13 cellular contexts compared by ENCODE assay signal in the genomic region with DNA sequence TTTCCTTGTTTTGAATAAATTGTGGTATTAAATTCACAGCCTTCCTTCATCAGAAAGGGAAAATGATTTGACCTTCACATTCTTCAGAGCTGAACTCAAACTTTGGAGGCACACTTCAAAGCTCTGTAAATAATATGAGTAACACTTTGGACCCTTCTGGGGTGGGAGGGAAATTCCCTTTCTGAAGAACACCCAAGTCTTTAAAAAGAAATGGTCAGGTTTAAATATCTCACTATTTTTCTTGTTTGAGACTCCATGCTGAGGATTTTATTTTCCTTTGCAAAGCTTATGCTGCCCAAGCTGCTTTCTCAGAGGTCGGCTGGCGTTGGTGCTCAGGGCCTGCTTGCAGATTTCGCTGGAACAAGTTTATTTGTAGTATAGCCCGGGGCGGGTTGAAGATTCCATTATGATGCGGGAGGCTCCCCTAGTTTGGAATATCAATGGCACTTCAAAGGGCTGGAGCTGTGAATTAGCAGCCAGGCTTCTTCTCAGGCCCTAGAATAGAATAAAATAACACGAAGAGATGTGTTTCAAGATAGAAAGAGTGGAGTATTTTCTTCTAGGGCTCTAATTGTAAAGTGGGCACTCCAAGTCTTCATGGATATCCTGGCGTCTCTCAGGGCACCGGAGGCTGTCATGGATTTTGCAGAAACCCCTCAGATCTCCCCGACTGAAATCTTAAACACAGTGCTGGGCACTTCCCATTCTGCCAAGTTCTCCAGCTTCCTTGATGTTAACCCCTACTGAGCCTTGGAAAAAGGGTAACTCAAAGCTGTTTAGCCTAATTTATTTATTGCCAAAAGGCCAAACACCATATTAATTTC.
DNase-seq lines count a peak whose midpoint lies in the region; ATAC-seq and TF ChIP-seq lines count a peak whose summit lies in the region.
"Had no signal": no experiment of that assay in that cellular context is flagged by ENCODE, and none has a peak within 500 bp of the region (broad histone marks: within the 10 kb centered on the region; RNA-seq: fewer than 3 reads in every experiment).

No MANE protein-coding gene starts in this region.

- H3K36me3 Mint-ChIP-seq in nephron (ENCODE audit: low read depth): no peaks in the 10 kb centered on the region

- H3K9me2 ChIP-seq in PC-9 (ENCODE audit: insufficient read depth): no peaks in the 10 kb centered on the region

- POLR2A ChIA-PET in PC-9 (lab: Charles Lee; ENCODE audit: unreplicated experiment): interaction anchor here (0.6 to 0.7 kb wide), 3 partner anchors 39 to 731 kb away, joined by 4 to 8 read pairs (median 4); a partner anchor contains a TSS

- WGBS in esophagus muscularis mucosa: 51% methylated on average over 10 of the region's 10 CpGs

- peaks cover 6% of the 10 kb centered on the region for H3K27me3 Mint-ChIP-seq in nephron (ENCODE audit: low read depth)

- no peak for TF ChIP-seq CTCF in PC-9 (conservative IDR thresholded peaks at IDR 0.05)
- TF ChIP-seq CTCF in esophagus muscularis mucosa (IDR thresholded peaks at IDR 0.05): no peak
- TF ChIP-seq CTCF in nephron (IDR thresholded peaks at IDR 0.05; ENCODE audit: unreplicated experiment in 3 of 3): no peak

- peak; percentile 76 for DNase-seq in EH (ENCODE audit: low read depth)
- DNase-seq in PC-9: peak; percentile 40 to 55
- DNase-seq in esophagus muscularis mucosa (ENCODE audit: extremely low spot score): peak; percentile 60
- no peak for DNase-seq in stimulated activated naive CD8-positive, alpha-beta T cell treated with anti-CD3 and anti-CD28 coated beads, Interleukin-15, Interleukin-2, amounts not matched to agents 100 U/mL and 50 U/mL, for 24 hours
- DNase-seq in GM19240 (ENCODE audit: insufficient read length, low spot score): no peak
- DNase-seq in putamen (ENCODE audit: low spot score): no peak
- DNase-seq: C1 segment of cervical spinal cord, NCI-H1105 treated with DMSO at 0.1 percent for 48 hours, T-helper 1 cell had no signal

- no peak overlapping the region for H3K4me3 Mint-ChIP-seq in nephron

- H4K20me1 ChIP-seq in PC-9 (ENCODE audit: insufficient read depth): no peaks in the 10 kb centered on the region

- peak overlapping the region; percentile 63 to 83 (median 76) for H3K27ac Mint-ChIP-seq in nephron

- H3K36me3 ChIP-seq in PC-9 (ENCODE audit: low read depth) (no peaks in the 10 kb centered on the region), esophagus muscularis mucosa (no peaks in the 10 kb centered on the region)
- H3K36me3 ChIP-seq: ascending aorta had no signal

- peaks cover 40% of the 10 kb centered on the region for H3K4me1 ChIP-seq in PC-9 (replicated peaks; ENCODE audit: insufficient read depth)
- H3K4me1 ChIP-seq in esophagus muscularis mucosa: no peaks in the 10 kb centered on the region
- H3K4me1 ChIP-seq: ascending aorta had no signal

- H3F3A ChIP-seq in PC-9 (ENCODE audit: insufficient read depth, low read depth): peaks cover 10% of the 10 kb centered on the region

- H3K4me3 ChIP-seq in PC-9: no peak overlapping the region
- no peak overlapping the region for H3K4me3 ChIP-seq in esophagus muscularis mucosa
- H3K4me3 ChIP-seq: ascending aorta had no signal

- H3K4me1 Mint-ChIP-seq in nephron: peaks cover 15% of the 10 kb centered on the region

- H2AFZ ChIP-seq in PC-9: no peak overlapping the region

- H3K27ac ChIP-seq in PC-9 (peak overlapping the region; percentile 58), esophagus muscularis mucosa (replicated peaks in 1 of 4) (no peak overlapping the region)
- H3K27ac ChIP-seq: ascending aorta, HL-60 had no signal

- no peak for TF ChIP-seq POLR2A in esophagus muscularis mucosa (IDR thresholded peaks at IDR 0.05; ENCODE audit: low read depth)

- CTCF ChIA-PET in PC-9 (lab: Charles Lee): no interaction called here

- intact Hi-C loops in PC-9 (cut with micrococcal nuclease; ENCODE audit: unreplicated experiment) (no loop called here), esophagus muscularis mucosa (cut with DNase I) (no loop called here)

- BruUV-seq in PC-9 (replicated peaks; lab: Mats Ljungman, UMichigan): TSS peak; percentile 43

- H3K79me2 ChIP-seq in PC-9 (ENCODE audit: low read depth): no peaks in the 10 kb centered on the region

- no peaks in the 10 kb centered on the region for H3K9me3 Mint-ChIP-seq in nephron

- ATAC-seq in stimulated activated naive CD8-positive, alpha-beta T cell treated with anti-CD3 and anti-CD28 coated beads, Interleukin-15, Interleukin-2, amounts not matched to agents 100 U/mL and 50 U/mL, for 24 hours: no peak
- no peak for ATAC-seq in GM19395 (IDR thresholded peaks at IDR 0.05; ENCODE audit: unreplicated experiment)

- H3K9me3 ChIP-seq in PC-9 (ENCODE audit: insufficient read depth, low read depth) (no peaks in the 10 kb centered on the region), esophagus muscularis mucosa (no peaks in the 10 kb centered on the region)
- H3K9me3 ChIP-seq: ascending aorta had no signal

- TF ChIP-seq EP300 in esophagus muscularis mucosa (IDR thresholded peaks at IDR 0.05): no peak

- H3K4me2 ChIP-seq in PC-9: peak overlapping the region; percentile 49

- no peaks in the 10 kb centered on the region for H3K27me3 ChIP-seq in PC-9 (ENCODE audit: insufficient read depth, low read depth)
- H3K27me3 ChIP-seq in esophagus muscularis mucosa: no peaks in the 10 kb centered on the region
- H3K27me3 ChIP-seq: ascending aorta had no signal

Comparison
In these comparisons a context has a peak if more than half of its experiments do, and no peak if none do; other contexts are left out.
1. DNase-seq: peak in EH (single experiment), PC-9 (2 of 2) and esophagus muscularis mucosa (single experiment); none in stimulated activated naive CD8-positive, alpha-beta T cell treated with anti-CD3 and anti-CD28 coated beads, Interleukin-15, Interleukin-2, amounts not matched to agents 100 U/mL and 50 U/mL, for 24 hours (single experiment), GM19240 (single experiment) and putamen (single experiment).